13 cellular contexts compared by ENCODE assay signal in genomic region chr12:122951406-122951805, GRCh38. TPM values are rescaled to one million over a fixed set of nuclear protein-coding genes. Genes with fewer than 3 reads are reported as not detected.
DNase-seq lines count a peak whose midpoint lies in the region; ATAC-seq and TF ChIP-seq lines count a peak whose summit lies in the region.
"Had no signal": no experiment of that assay in that cellular context is flagged by ENCODE, and none has a peak within 500 bp of the region (broad histone marks: within the 10 kb centered on the region; RNA-seq: fewer than 3 reads in every experiment).

No MANE protein-coding gene starts in this region.

- H3K9me3 ChIP-seq in Caco-2: no peaks in the 10 kb centered on the region

- TF ChIP-seq RAD21 in Ishikawa (IDR thresholded peaks at IDR 0.05; ENCODE audit: low read depth): no peak

- CTCF ChIA-PET in Caco-2 (lab: Charles Lee): no interaction called here

- peaks cover 5% of the 10 kb centered on the region for H3K4me1 Mint-ChIP-seq in Caco-2 (ENCODE audit: low read depth, unreplicated experiment)
- H3K4me1 Mint-ChIP-seq in osteocyte (ENCODE audit: unreplicated experiment): peaks cover 27% of the 10 kb centered on the region

- intact Hi-C loops in Caco-2 (cut with micrococcal nuclease; ENCODE audit: unreplicated experiment): no loop called here

- no peaks in the 10 kb centered on the region for H3K36me3 ChIP-seq in Caco-2 (ENCODE audit: control insufficient read depth, insufficient read depth, low read length)

- H3K4me1 ChIP-seq in Caco-2: peaks cover 13% of the 10 kb centered on the region; the same call in 1 of the 2 replicates

- ATAC-seq in GM21717 (IDR thresholded peaks at IDR 0.05; ENCODE audit: unreplicated experiment): no peak

- BruUV-seq in Caco-2 (replicated peaks; lab: Mats Ljungman, UMichigan): no TSS peak

- TF ChIP-seq CTCF in Caco-2 (IDR thresholded peaks at IDR 0.05; ENCODE audit: insufficient read depth in 1 of 2, low read depth in 1 of 2, low read length in 1 of 2, severe bottlenecking in 1 of 2, unreplicated experiment in 1 of 2): no peak
- TF ChIP-seq CTCF in osteocyte (IDR thresholded peaks at IDR 0.05): no peak

- H3K36me3 Mint-ChIP-seq in Caco-2 (ENCODE audit: insufficient read depth, unreplicated experiment) (no peaks in the 10 kb centered on the region), osteocyte (ENCODE audit: unreplicated experiment) (no peaks in the 10 kb centered on the region)

- H3K9me3 Mint-ChIP-seq in Caco-2 (ENCODE audit: unreplicated experiment) (no peaks in the 10 kb centered on the region), osteocyte (ENCODE audit: unreplicated experiment) (no peaks in the 10 kb centered on the region)
- H3K9me3 Mint-ChIP-seq: central memory CD8-positive, alpha-beta T cell had no signal

- no peak overlapping the region for H3K27ac Mint-ChIP-seq in Caco-2 (ENCODE audit: unreplicated experiment)
- H3K27ac Mint-ChIP-seq in osteocyte (ENCODE audit: unreplicated experiment): no peak overlapping the region

- H3K4me3 Mint-ChIP-seq in Caco-2 (ENCODE audit: unreplicated experiment): no peak overlapping the region
- no peak overlapping the region for H3K4me3 Mint-ChIP-seq in osteocyte (ENCODE audit: unreplicated experiment)
- H3K4me3 Mint-ChIP-seq: B cell; central memory CD8-positive, alpha-beta T cell had no signal

- no peak for TF ChIP-seq EP300 in Ishikawa (IDR thresholded peaks at IDR 0.05; ENCODE audit: borderline replicate concordance)

- no peaks in the 10 kb centered on the region for H3K27me3 Mint-ChIP-seq in Caco-2 (ENCODE audit: insufficient read depth, unreplicated experiment)
- H3K27me3 Mint-ChIP-seq in osteocyte (ENCODE audit: unreplicated experiment): no peaks in the 10 kb centered on the region
- H3K27me3 Mint-ChIP-seq: B cell; central memory CD8-positive, alpha-beta T cell had no signal

- no peak overlapping the region for H3K4me3 ChIP-seq in Caco-2 (ENCODE audit: low read depth, low read length)

- no peaks in the 10 kb centered on the region for H3K27me3 ChIP-seq in Caco-2 (replicated peaks; ENCODE audit: control insufficient read depth, insufficient read depth, low read length)

- peak; percentile 43 to 54 for DNase-seq in Caco-2
- DNase-seq in amniotic epithelial cell (ENCODE audit: low read depth): peak; percentile 39
- peak; percentile 82 for DNase-seq in kidney tubule cell (ENCODE audit: low spot score)
- no peak for DNase-seq in globus pallidus (ENCODE audit: low spot score)
- no peak for DNase-seq in osteocyte (ENCODE audit: extremely low spot score, unreplicated experiment)
- DNase-seq in NOMO-1 (lab: John Stamatoyannopoulos, UW; ENCODE audit: unreplicated experiment in 2 of 2): no peak
- DNase-seq: activated CD4-positive, alpha-beta T cell treated with anti-CD3 and anti-CD28 coated beads, Interleukin-2, amount 50 U/mL, for 1 hour; NCI-H1694; NCI-H774 had no signal

- POLR2A ChIA-PET in Caco-2 (lab: Charles Lee): no interaction called here

TF ChIP-seq in Ishikawa, 13 proteins besides CTCF, POLR2A, EP300 and RAD21:
- TF ChIP-seq MAX (IDR thresholded peaks at IDR 0.05) (peak; percentile 42; the same call in 1 of the 2 replicates), TEAD4 (IDR thresholded peaks at IDR 0.05) (no peak)

RNA-seq across cellular contexts. Expression of gene ABCB9, which starts 14.9 kb away (rescaled TPM):
- total RNA-seq in Caco-2 (2022) (6.7 and 8.1 TPM in 2 replicates), osteocyte (13.1 and 13.4 TPM in 2 replicates)

RNA-seq across cellular contexts. Expression of gene OGFOD2, which starts 23.6 kb away (rescaled TPM):
- 21.6 and 22.7 TPM in 2 replicates for total RNA-seq in Caco-2 (2022)
- 16.7 and 20.2 TPM in 2 replicates for total RNA-seq in osteocyte

RNA-seq across cellular contexts. Expression of gene ARL6IP4, which starts 29.1 kb away (rescaled TPM):
- total RNA-seq in Caco-2 (2022) (99.6 and 103 TPM in 2 replicates), osteocyte (166 and 171 TPM in 2 replicates)

RNA-seq across cellular contexts. Expression of gene VPS37B, which starts 55.5 kb away (rescaled TPM):
- total RNA-seq in Caco-2 (2022): 24.0 and 25.4 TPM in 2 replicates
- total RNA-seq in osteocyte: 27.5 and 29.9 TPM in 2 replicates

Comparison
In these comparisons a context has a peak if more than half of its experiments do, and no peak if none do; other contexts are left out.
1. DNase-seq: peak in Caco-2 (2 of 2), amniotic epithelial cell (single experiment) and kidney tubule cell (single experiment); none in globus pallidus (single experiment), osteocyte (single experiment) and NOMO-1 (0 of 2).